ENCODE assay signal across 8 cellular contexts in genomic region chr19:40432760-40433159, GRCh38. TPM values are rescaled to one million over a fixed set of nuclear protein-coding genes. Genes with fewer than 3 reads are reported as not detected.
DNase-seq lines count a peak whose midpoint lies in the region; ATAC-seq and TF ChIP-seq lines count a peak whose summit lies in the region.
"Not testable (repeated sequence)": the region's sequence is repeated elsewhere in the genome, so short reads cannot be mapped to it uniquely, and the experiment has no call there.

No MANE protein-coding gene starts in this region.

- H3K9ac ChIP-seq in liver (ENCODE audit: low read depth in 1 of 2, low read length in 2 of 2) = peak overlapping the region; percentile 97 to 99

- TF ChIP-seq CTCF in CD4-positive, alpha-beta T cell (IDR thresholded peaks at IDR 0.05); WTC11 (IDR thresholded peaks at IDR 0.05); astrocyte of the cerebellum (IDR thresholded peaks at IDR 0.05; ENCODE audit: low read depth, low read length, missing control alignments); liver (IDR thresholded peaks at IDR 0.05; ENCODE audit: low read depth, low read length, missing input control); osteocyte (IDR thresholded peaks at IDR 0.05): not testable (repeated sequence)

- H3K36me3 ChIP-seq in esophagus (ENCODE audit: control insufficient read depth in 2 of 2, insufficient read depth in 2 of 2, low read length in 1 of 2); liver (ENCODE audit: control insufficient read depth in 4 of 4, insufficient read depth in 3 of 4, low read depth in 1 of 4, low read length in 3 of 4): not testable (repeated sequence)

- 40 to 46% methylated on average over 7 of the region's 7 CpGs for WGBS in esophagus, 2 donors
- whole genome bisulfite sequencing in liver = 27% methylated on average over 7 of the region's 7 CpGs

- ATAC-seq in CD4-positive, alpha-beta T cell (ENCODE audit: poor library complexity); WTC11: not testable (repeated sequence)

- not testable (repeated sequence) for H3K27me3 ChIP-seq in CD4-positive, alpha-beta T cell (ENCODE audit: control insufficient read depth, insufficient read depth, low read length); esophagus (ENCODE audit: control insufficient read depth in 1 of 2, insufficient read depth in 2 of 2, low read length in 2 of 2); liver (ENCODE audit: control insufficient read depth in 4 of 4, insufficient read depth in 4 of 4, low read length in 3 of 4)

- CTCF ChIA-PET in CD4-positive, alpha-beta T cell (lab: Charles Lee) = interaction anchor here (1.4 kb wide), 1 partner anchor 12 kb away, joined by 6 read pairs; no protein-coding TSS in a partner anchor
- CTCF ChIA-PET in WTC11 (lab: Charles Lee) = interaction anchor here (0.7 to 2.9 kb wide), 7 partner anchors 8 to 128 kb away, joined by 3 to 21 read pairs (median 8); partner anchors contain the start of genes BLVRB and SERTAD3

- H3K4me1 ChIP-seq in esophagus (ENCODE audit: control insufficient read depth in 2 of 2, insufficient read depth in 2 of 2, low read length in 1 of 2) = not testable (repeated sequence)
- H3K4me1 ChIP-seq in liver (ENCODE audit: control insufficient read depth in 4 of 4, insufficient read depth in 4 of 4, low read length in 3 of 4) = peaks cover 0 to 14% (median 13%) of the 10 kb centered on the region in 4 donors

- TF ChIP-seq RAD21 in liver (IDR thresholded peaks at IDR 0.05) = not testable (repeated sequence)

- H3K4me3 ChIP-seq in astrocyte of the cerebellum (ENCODE audit: low read depth, low read length) = peak overlapping the region; percentile 40
- peak overlapping the region in 1 of 2 donors; percentile 63 for H3K4me3 ChIP-seq in esophagus (ENCODE audit: low read depth in 1 of 2, low read length in 2 of 2)
- H3K4me3 ChIP-seq in liver (ENCODE audit: low read depth in 1 of 3, low read length in 3 of 3) = peak overlapping the region in 2 of 3 donors; percentile 51 to 70

- peaks cover 14% of the 10 kb centered on the region for H3K4me1 Mint-ChIP-seq in CD4-positive, alpha-beta T cell (ENCODE audit: low read depth)
- H3K4me1 Mint-ChIP-seq in WTC11 = peaks cover 14% of the 10 kb centered on the region
- H3K4me1 Mint-ChIP-seq in osteocyte (ENCODE audit: unreplicated experiment) = peaks cover 22% of the 10 kb centered on the region

- H3K27ac ChIP-seq in CD4-positive, alpha-beta T cell (ENCODE audit: low read depth, low read length) = not testable (repeated sequence)
- H3K27ac ChIP-seq in esophagus (ENCODE audit: low read depth in 2 of 2, low read length in 1 of 2) (peak overlapping the region; percentile 94 to 99), liver (ENCODE audit: low read depth in 1 of 2, low read length in 2 of 2) (peak overlapping the region; percentile 94 to 98), temporal lobe (ENCODE audit: low read depth, low read length) (peak overlapping the region; percentile 96)

- not testable (repeated sequence) for DNase-seq in CD4-positive, alpha-beta T cell; WTC11 (ENCODE audit: low spot score); astrocyte of the cerebellum (ENCODE audit: low read depth); osteocyte (ENCODE audit: extremely low spot score, unreplicated experiment)
- DNase-seq in M059J (ENCODE audit: low read depth) = peak; percentile 33

- intact Hi-C loops in CD4-positive, alpha-beta T cell (cut with DNase I, micrococcal nuclease) = not testable (repeated sequence)

- in situ Hi-C loops in astrocyte of the cerebellum (cut with HindIII; ENCODE audit: low sequenced_read_pairs) = not testable (repeated sequence)

- not testable (repeated sequence) for H3K9me3 ChIP-seq in CD4-positive, alpha-beta T cell (ENCODE audit: control insufficient read depth, low read length); esophagus (ENCODE audit: control insufficient read depth in 2 of 2, insufficient read depth in 1 of 2, low read depth in 1 of 2, low read length in 1 of 2); liver (ENCODE audit: control insufficient read depth in 4 of 4, low read length in 3 of 4)

- not testable (repeated sequence) for H3K36me3 Mint-ChIP-seq in CD4-positive, alpha-beta T cell (ENCODE audit: low read depth); WTC11; osteocyte (ENCODE audit: unreplicated experiment)

- POLR2A ChIA-PET in CD4-positive, alpha-beta T cell (lab: Charles Lee) = interaction anchor here (0.7 to 4.2 kb wide), 4 partner anchors 8 to 230 kb away, joined by 5 to 23 read pairs (median 10); partner anchors contain the start of gene SERTAD3
- POLR2A ChIA-PET in WTC11 (lab: Charles Lee) = interaction anchor here (1.0 to 2.8 kb wide), 4 partner anchors 10 to 67 kb away, joined by 3 to 28 read pairs (median 9); no protein-coding TSS in a partner anchor

- not testable (repeated sequence) for H3K27me3 Mint-ChIP-seq in CD4-positive, alpha-beta T cell; WTC11 (ENCODE audit: low read depth); osteocyte (ENCODE audit: unreplicated experiment)

- H3K27ac Mint-ChIP-seq in CD4-positive, alpha-beta T cell = peak overlapping the region; percentile 93
- H3K27ac Mint-ChIP-seq in WTC11 (peak overlapping the region; percentile 99), osteocyte (ENCODE audit: unreplicated experiment) (peak overlapping the region; percentile 100)

- not testable (repeated sequence) for H3K9me3 Mint-ChIP-seq in CD4-positive, alpha-beta T cell; WTC11; osteocyte (ENCODE audit: unreplicated experiment)

- H3K4me3 Mint-ChIP-seq in CD4-positive, alpha-beta T cell = peak overlapping the region; percentile 95
- H3K4me3 Mint-ChIP-seq in WTC11 (peak overlapping the region; percentile 77), osteocyte (ENCODE audit: unreplicated experiment) (peak overlapping the region; percentile 83)

TF ChIP-seq in WTC11, 78 proteins besides CTCF, POLR2A, EP300 and RAD21:
- peak; percentile 42; the same call in 1 of the 2 replicates for TF ChIP-seq GABPB1 (CRISPR knock-in tag; IDR thresholded peaks at IDR 0.05)

RNA-seq across cellular contexts. Expression of gene SERTAD1, which starts 7.0 kb away (rescaled TPM):
- 10 to 100 TPM; 26.4 to 26.5 TPM for total RNA-seq in CD4-positive, alpha-beta T cell
- total RNA-seq in M059J (2014; rRNA removed; shearing (Covaris generic)) = 20.0 and 22.0 TPM in 2 replicates
- total RNA-seq in WTC11 (2021) (6.8 to 8.6 TPM (median 7.4 TPM) in 3 replicates), liver (1 to 10 TPM; 3.7 to 6.0 TPM), osteocyte (13.3 and 13.8 TPM in 2 replicates), temporal lobe (0.98 TPM)
- polyA plus RNA-seq in esophagus (10 to 100 TPM; 20.7 to 21.5 TPM), liver (1 to 10 TPM; 3.6 to 6.8 TPM)

RNA-seq across cellular contexts. Expression of gene SERTAD3, which starts 11.4 kb away (rescaled TPM):
- total RNA-seq in CD4-positive, alpha-beta T cell = 10 to 100 TPM; 17.4 to 19.2 TPM
- total RNA-seq in M059J (2014; rRNA removed; shearing (Covaris generic)) = 15.9 and 19.8 TPM in 2 replicates
- total RNA-seq in WTC11 (2021) (31.9 to 34.6 TPM (median 33.6 TPM) in 3 replicates), liver (1 to 10 TPM; 6.9 to 7.0 TPM), osteocyte (31.4 and 33.4 TPM in 2 replicates), temporal lobe (3.4 TPM)
- polyA plus RNA-seq in esophagus (10 to 100 TPM; 12.2 to 19.1 TPM), liver (1 to 10 TPM; 6.1 to 8.9 TPM)

RNA-seq across cellular contexts. Expression of gene PRX, which starts 19.6 kb away (rescaled TPM):
- total RNA-seq in CD4-positive, alpha-beta T cell = 1 to 10 TPM; 1.5 TPM
- 2.3 and 2.6 TPM in 2 replicates for total RNA-seq in M059J (2014; rRNA removed; shearing (Covaris generic))
- total RNA-seq in WTC11 (2021) = 8.2 to 8.4 TPM (median 8.3 TPM) in 3 replicates
- 1 to 10 TPM; 1.0 to 1.1 TPM for polyA plus RNA-seq in esophagus
- 1 to 10 TPM in 1 of 2 donors, under 1 TPM in 1; 0.56 to 1.0 TPM for total RNA-seq in liver
- under 1 TPM; 0.03 to 0.47 TPM for polyA plus RNA-seq in liver
- 5.0 and 5.7 TPM in 2 replicates for total RNA-seq in osteocyte
- 2.5 TPM for total RNA-seq in temporal lobe

RNA-seq across cellular contexts. Expression of gene BLVRB, which starts 32.8 kb away (rescaled TPM):
- total RNA-seq in CD4-positive, alpha-beta T cell = 1 to 10 TPM; 4.3 to 5.2 TPM
- 109 and 135 TPM in 2 replicates for total RNA-seq in M059J (2014; rRNA removed; shearing (Covaris generic))
- 35.1 to 38.5 TPM (median 37.1 TPM) in 3 replicates for total RNA-seq in WTC11 (2021)
- polyA plus RNA-seq in esophagus = 100 to 1,000 TPM; 213 to 241 TPM
- 1,000 to 10,000 TPM in 1 of 2 donors, 100 to 1,000 TPM in 1; 132 to 1,243 TPM for total RNA-seq in liver
- 100 to 1,000 TPM; 192 to 312 TPM for polyA plus RNA-seq in liver
- 45.6 and 51.5 TPM in 2 replicates for total RNA-seq in osteocyte
- total RNA-seq in temporal lobe = 17.5 TPM

RNA-seq across cellular contexts. Expression of gene SPTBN4, which starts 34.0 kb away (rescaled TPM):
- under 1 TPM; 0.59 to 0.88 TPM for total RNA-seq in CD4-positive, alpha-beta T cell
- 0.10 and 0.67 TPM in 2 replicates for total RNA-seq in M059J (2014; rRNA removed; shearing (Covaris generic))
- total RNA-seq in WTC11 (2021) = 2.8 to 5.7 TPM (median 3.9 TPM) in 3 replicates
- polyA plus RNA-seq in esophagus = 1 to 10 TPM in 1 of 2 donors, under 1 TPM in 1; 0.68 to 1.2 TPM
- total RNA-seq in liver = 1 to 10 TPM in 1 of 2 donors, under 1 TPM in 1; 0.84 to 1.1 TPM
- under 1 TPM; 0.13 to 0.40 TPM for polyA plus RNA-seq in liver
- total RNA-seq in osteocyte = 0.48 and 0.63 TPM in 2 replicates
- total RNA-seq in temporal lobe = 25.6 TPM
